In genomic region chr3:195748661-195749060, GRCh38 we compare ENCODE assay signal across 22 cellular contexts. TPM values are rescaled to one million over a fixed set of nuclear protein-coding genes. Genes with fewer than 3 reads are reported as not detected.
A peak's percentile ranks its signal among the peaks of the same experiment; 100 is the strongest.
DNase-seq lines count a peak whose midpoint lies in the region; ATAC-seq and TF ChIP-seq lines count a peak whose summit lies in the region.
"Had no signal": no experiment of that assay in that cellular context is flagged by ENCODE, and none has a peak within 500 bp of the region (broad histone marks: within the 10 kb centered on the region; RNA-seq: fewer than 3 reads in every experiment).

No MANE protein-coding gene starts in this region.

- H3K9me3 ChIP-seq in left ventricle myocardium inferior (replicated peaks) (no peaks in the 10 kb centered on the region), right cardiac atrium (ENCODE audit: control insufficient read depth, low read length) (no peaks in the 10 kb centered on the region)
- H3K9me3 ChIP-seq: MG63 had no signal

- 95% methylated on average over 11 of the region's 11 CpGs for WGBS in right cardiac atrium

- H3K27me3 ChIP-seq in left ventricle myocardium inferior (ENCODE audit: low read depth) = peaks cover 14% of the 10 kb centered on the region
- H3K27me3 ChIP-seq in right cardiac atrium (ENCODE audit: control insufficient read depth, insufficient read depth) = no peaks in the 10 kb centered on the region

- DNase-seq in Right ventricle myocardium superior (peak; percentile 40), left ventricle myocardium inferior (no peak), right cardiac atrium (no peak), sciatic nerve (ENCODE audit: low spot score) (no peak), mesothelial cell of epicardium (ENCODE audit: low spot score in 2 of 2, unreplicated experiment in 2 of 2) (no peak)
- DNase-seq: activated CD4-positive, alpha-beta T cell treated with anti-CD3 and anti-CD28 coated beads for 36 hours; activated naive CD4-positive, alpha-beta T cell treated with anti-CD3 and anti-CD28 coated beads, Interleukin-2, amount 50 U/mL, for 16 hours; activated T-cell treated with anti-CD3 and anti-CD28 coated beads, Interleukin-2, amount 50 U/mL, for 48 hours; anterior cingulate cortex; caudate nucleus; naive B cell; NCI-H2029 treated with DMSO at 0.1 percent for 48 hours; NCI-H345; NCI-H82; stimulated activated CD4-positive, alpha-beta T cell treated with anti-CD3 and anti-CD28 coated beads, Interleukin-12 subunit alpha, Interleukin-12 subunit beta, amount 100 ng/mL, for 4 hours; stimulated activated CD4-positive, alpha-beta T cell treated with anti-CD3 and anti-CD28 coated beads, Interleukin-4, amount 100 ng/mL, for 4 hours had no signal

- H3K27ac Mint-ChIP-seq in IgD-negative memory B cell (peak overlapping the region in 2 of 3 donors; percentile 65 to 84), mesothelial cell of epicardium (no peak overlapping the region)
- H3K27ac Mint-ChIP-seq: activated CD4-positive, alpha-beta T cell treated with anti-CD3 and anti-CD28 coated beads for 36 hours; stimulated activated naive CD8-positive, alpha-beta T cell treated with anti-CD3 and anti-CD28 coated beads, Interleukin-15, Interleukin-2, amounts not matched to agents 100 ng/mL and 50 ng/mL, for 24 hours had no signal

- TF ChIP-seq CTCF in left ventricle myocardium inferior (IDR thresholded peaks at IDR 0.05; ENCODE audit: borderline replicate concordance) (no peak), mesothelial cell of epicardium (IDR thresholded peaks at IDR 0.05; ENCODE audit: unreplicated experiment) (no peak)

- intact Hi-C loops in Right ventricle myocardium superior (cut with DNase I) = no loop called here
- intact Hi-C loops in left ventricle myocardium inferior (cut with micrococcal nuclease) = no loop called here
- intact Hi-C loops in right cardiac atrium (cut with DNase I) = no loop called here
- intact Hi-C loops in sciatic nerve (cut with DNase I) = no loop called here

- H3K27ac ChIP-seq in left ventricle myocardium inferior (replicated peaks) = no peak overlapping the region
- no peak overlapping the region for H3K27ac ChIP-seq in right cardiac atrium (ENCODE audit: low read length)

- H3K36me3 Mint-ChIP-seq in IgD-negative memory B cell = peaks cover 2% of the 10 kb centered on the region
- no peaks in the 10 kb centered on the region for H3K36me3 Mint-ChIP-seq in mesothelial cell of epicardium
- H3K36me3 Mint-ChIP-seq: naive B cell had no signal

- H3K27me3 Mint-ChIP-seq in IgD-negative memory B cell = peaks cover 9% of the 10 kb centered on the region
- H3K27me3 Mint-ChIP-seq in mesothelial cell of epicardium (ENCODE audit: low read depth) = peaks cover 37% of the 10 kb centered on the region

- peaks cover 0 to 8% (median 1%) of the 10 kb centered on the region in 3 donors for H3K4me1 Mint-ChIP-seq in IgD-negative memory B cell
- H3K4me1 Mint-ChIP-seq in mesothelial cell of epicardium = no peaks in the 10 kb centered on the region

- no peaks in the 10 kb centered on the region for H3K36me3 ChIP-seq in left ventricle myocardium inferior
- H3K36me3 ChIP-seq: MG63 had no signal

- ATAC-seq in Right ventricle myocardium superior (ENCODE audit: poor library complexity) (peak; percentile 17), right cardiac atrium (peak; percentile 22 to 33), sciatic nerve (peak; percentile 15), GM19455 (IDR thresholded peaks at IDR 0.05; ENCODE audit: unreplicated experiment) (no peak), HG02973 (IDR thresholded peaks at IDR 0.05; ENCODE audit: unreplicated experiment) (no peak)

- H3K9me3 Mint-ChIP-seq in IgD-negative memory B cell (peaks cover 0 to 1% (median 0%) of the 10 kb centered on the region in 3 donors), mesothelial cell of epicardium (no peaks in the 10 kb centered on the region)
- H3K9me3 Mint-ChIP-seq: stimulated activated naive CD8-positive, alpha-beta T cell treated with anti-CD3 and anti-CD28 coated beads, Interleukin-15, Interleukin-2, amounts not matched to agents 100 ng/mL and 50 ng/mL, for 24 hours had no signal

- H3K4me1 ChIP-seq in left ventricle myocardium inferior (peaks cover 5% of the 10 kb centered on the region), right cardiac atrium (ENCODE audit: control insufficient read depth, insufficient read depth, low read length) (no peaks in the 10 kb centered on the region)

- no peak overlapping the region for H3K4me3 ChIP-seq in left ventricle myocardium inferior
- H3K4me3 ChIP-seq in right cardiac atrium (ENCODE audit: low read length) = no peak overlapping the region
- H3K4me3 ChIP-seq: MG63 had no signal

- H3K4me3 Mint-ChIP-seq in IgD-negative memory B cell (peak overlapping the region in 2 of 4 donors; percentile 39 to 51), mesothelial cell of epicardium (no peak overlapping the region)
- H3K4me3 Mint-ChIP-seq: activated CD4-positive, alpha-beta T cell treated with anti-CD3 and anti-CD28 coated beads for 36 hours; stimulated activated naive CD8-positive, alpha-beta T cell treated with anti-CD3 and anti-CD28 coated beads, Interleukin-15, Interleukin-2, amounts not matched to agents 100 ng/mL and 50 ng/mL, for 24 hours had no signal

RNA-seq across cellular contexts. Expression of gene MUC20, which starts 27.9 kb away (rescaled TPM):
- total RNA-seq in Right ventricle myocardium superior (5.4 TPM), left ventricle myocardium inferior (4.7 TPM), right cardiac atrium (1 to 10 TPM in 3 of 4 donors, under 1 TPM in 1; 0.86 to 4.8 (median 1.9) TPM), sciatic nerve (28.7 TPM), mesothelial cell of epicardium (8.7 to 11.7 TPM (median 9.4 TPM) in 3 replicates)
- polyA plus RNA-seq in IgD-negative memory B cell (0.39 TPM), right cardiac atrium (1.7 TPM)
- total RNA-seq: dermis microvascular lymphatic vessel endothelial cell had no signal

Comparison
In these comparisons a context has a peak if more than half of its experiments do, and no peak if none do; other contexts are left out.
1. ATAC-seq: peak in Right ventricle myocardium superior (single experiment), right cardiac atrium (2 of 2) and sciatic nerve (single experiment); none in GM19455 (single experiment) and HG02973 (single experiment).